In the genomic region with DNA sequence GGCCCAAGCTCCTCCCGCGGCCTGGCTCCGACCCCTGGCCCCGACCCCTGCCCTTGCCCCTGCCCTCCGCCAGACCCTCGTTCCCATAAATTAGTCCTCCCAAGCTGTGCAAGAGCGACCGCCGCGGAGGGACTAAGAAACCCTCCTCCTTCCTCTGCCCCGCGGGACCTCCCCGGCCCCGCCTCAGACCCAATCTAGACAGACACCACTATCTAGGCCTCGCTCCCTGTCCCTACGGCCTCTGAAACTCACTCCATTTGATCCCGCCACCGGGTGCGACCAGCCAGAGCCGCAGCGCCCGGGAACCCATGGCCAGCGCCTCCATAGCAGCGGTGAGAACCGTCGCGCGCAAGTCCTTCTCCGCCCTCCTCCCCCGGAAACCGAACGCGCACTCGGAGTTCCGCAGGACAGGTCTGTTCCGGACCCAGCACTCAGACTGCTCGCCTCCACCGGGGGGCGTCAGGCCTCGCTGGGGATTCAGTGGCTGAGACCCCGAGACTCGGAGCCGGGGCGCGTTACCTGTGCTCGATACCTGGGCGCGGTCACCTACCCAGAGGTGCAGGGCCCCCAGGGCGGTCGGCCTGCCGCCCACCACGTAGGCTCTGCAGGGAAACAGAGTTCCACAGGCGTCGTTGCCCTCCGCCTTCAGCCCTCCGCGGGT, we compare ENCODE assay signal across 1 cellular context.
A peak's percentile ranks its signal among the peaks of the same experiment; 100 is the strongest.
TF ChIP-seq lines count a peak whose summit lies in the region.

A gene (minus strand): TSS at position 331 of the 661 bp plus-strand sequence. CDS start 6 bp downstream, at position 325.

TF ChIP-seq in HepG2, 621 proteins besides CTCF, POLR2A, EP300 and RAD21 (continued from another document and continues in another):
- TF ChIP-seq, protein P1, sequence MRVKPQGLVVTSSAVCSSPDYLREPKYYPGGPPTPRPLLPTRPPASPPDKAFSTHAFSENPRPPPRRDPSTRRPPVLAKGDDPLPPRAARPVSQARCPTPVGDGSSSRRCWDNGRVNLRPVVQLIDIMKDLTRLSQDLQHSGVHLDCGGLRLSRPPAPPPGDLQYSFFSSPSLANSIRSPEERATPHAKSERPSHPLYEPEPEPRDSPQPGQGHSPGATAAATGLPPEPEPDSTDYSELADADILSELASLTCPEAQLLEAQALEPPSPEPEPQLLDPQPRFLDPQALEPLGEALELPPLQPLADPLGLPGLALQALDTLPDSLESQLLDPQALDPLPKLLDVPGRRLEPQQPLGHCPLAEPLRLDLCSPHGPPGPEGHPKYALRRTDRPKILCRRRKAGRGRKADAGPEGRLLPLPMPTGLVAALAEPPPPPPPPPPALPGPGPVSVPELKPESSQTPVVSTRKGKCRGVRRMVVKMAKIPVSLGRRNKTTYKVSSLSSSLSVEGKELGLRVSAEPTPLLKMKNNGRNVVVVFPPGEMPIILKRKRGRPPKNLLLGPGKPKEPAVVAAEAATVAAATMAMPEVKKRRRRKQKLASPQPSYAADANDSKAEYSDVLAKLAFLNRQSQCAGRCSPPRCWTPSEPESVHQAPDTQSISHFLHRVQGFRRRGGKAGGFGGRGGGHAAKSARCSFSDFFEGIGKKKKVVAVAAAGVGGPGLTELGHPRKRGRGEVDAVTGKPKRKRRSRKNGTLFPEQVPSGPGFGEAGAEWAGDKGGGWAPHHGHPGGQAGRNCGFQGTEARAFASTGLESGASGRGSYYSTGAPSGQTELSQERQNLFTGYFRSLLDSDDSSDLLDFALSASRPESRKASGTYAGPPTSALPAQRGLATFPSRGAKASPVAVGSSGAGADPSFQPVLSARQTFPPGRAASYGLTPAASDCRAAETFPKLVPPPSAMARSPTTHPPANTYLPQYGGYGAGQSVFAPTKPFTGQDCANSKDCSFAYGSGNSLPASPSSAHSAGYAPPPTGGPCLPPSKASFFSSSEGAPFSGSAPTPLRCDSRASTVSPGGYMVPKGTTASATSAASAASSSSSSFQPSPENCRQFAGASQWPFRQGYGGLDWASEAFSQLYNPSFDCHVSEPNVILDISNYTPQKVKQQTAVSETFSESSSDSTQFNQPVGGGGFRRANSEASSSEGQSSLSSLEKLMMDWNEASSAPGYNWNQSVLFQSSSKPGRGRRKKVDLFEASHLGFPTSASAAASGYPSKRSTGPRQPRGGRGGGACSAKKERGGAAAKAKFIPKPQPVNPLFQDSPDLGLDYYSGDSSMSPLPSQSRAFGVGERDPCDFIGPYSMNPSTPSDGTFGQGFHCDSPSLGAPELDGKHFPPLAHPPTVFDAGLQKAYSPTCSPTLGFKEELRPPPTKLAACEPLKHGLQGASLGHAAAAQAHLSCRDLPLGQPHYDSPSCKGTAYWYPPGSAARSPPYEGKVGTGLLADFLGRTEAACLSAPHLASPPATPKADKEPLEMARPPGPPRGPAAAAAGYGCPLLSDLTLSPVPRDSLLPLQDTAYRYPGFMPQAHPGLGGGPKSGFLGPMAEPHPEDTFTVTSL (CRISPR knock-in tag; IDR thresholded peaks at IDR 0.05; ENCODE audit: borderline replicate concordance), result no peak
- TF ChIP-seq ZNF225 (CRISPR knock-in tag; IDR thresholded peaks at IDR 0.05) (peak; percentile 96), TBX3 (IDR thresholded peaks at IDR 0.05; ENCODE audit: borderline replicate concordance) (no peak), ZNF619 (CRISPR knock-in tag; IDR thresholded peaks at IDR 0.05) (peak; percentile 82; the same call in 1 of the 2 replicates), ZBTB21 (CRISPR knock-in tag; IDR thresholded peaks at IDR 0.05) (no peak), ZFYVE20 (CRISPR knock-in tag; IDR thresholded peaks at IDR 0.05; ENCODE audit: borderline replicate concordance, low read depth) (no peak), ARNTL (CRISPR knock-in tag; IDR thresholded peaks at IDR 0.05) (no peak), ERF (CRISPR knock-in tag; IDR thresholded peaks at IDR 0.05) (peak; percentile 80; the same call in 1 of the 2 replicates), SCMH1 (CRISPR knock-in tag; IDR thresholded peaks at IDR 0.05; ENCODE audit: borderline replicate concordance) (no peak), ZFP90 (CRISPR knock-in tag; IDR thresholded peaks at IDR 0.05; ENCODE audit: borderline replicate concordance) (peak; percentile 70; the same call in 1 of the 2 replicates), KLF15 (CRISPR knock-in tag; IDR thresholded peaks at IDR 0.05; ENCODE audit: borderline replicate concordance) (0 out of 2 replicates have a peak, but pooled peaks have one; percentile 69), KDM3A (CRISPR knock-in tag; IDR thresholded peaks at IDR 0.05; ENCODE audit: low read depth) (peak; percentile 77), ZFAT (CRISPR knock-in tag; conservative IDR thresholded peaks at IDR 0.05) (no peak), YY1 (IDR thresholded peaks at IDR 0.05; ENCODE audit: insufficient read depth, insufficient replicate concordance, low read depth, low read length) (peak; percentile 91), ZNF350 (CRISPR knock-in tag; IDR thresholded peaks at IDR 0.05; ENCODE audit: borderline replicate concordance, low read depth) (peak; percentile 84), SP4 (CRISPR knock-in tag; IDR thresholded peaks at IDR 0.05) (peak; percentile 84), ZNF672 (CRISPR knock-in tag; IDR thresholded peaks at IDR 0.05) (no peak), HNRNPH1 (optimal IDR thresholded peaks at IDR 0.05; ENCODE audit: low read depth, low read length) (no peak), BRCA1 (CRISPR knock-in tag; IDR thresholded peaks at IDR 0.05) (no peak), FLYWCH1 (CRISPR knock-in tag; IDR thresholded peaks at IDR 0.05) (no peak), ZNF556 (CRISPR knock-in tag; IDR thresholded peaks at IDR 0.05; ENCODE audit: borderline replicate concordance) (peak; percentile 90), ZNF878 (CRISPR knock-in tag; IDR thresholded peaks at IDR 0.05) (peak; percentile 90), ZNF678 (CRISPR knock-in tag; IDR thresholded peaks at IDR 0.05) (no peak), ZNF773 (CRISPR knock-in tag; IDR thresholded peaks at IDR 0.05; ENCODE audit: borderline replicate concordance) (peak; percentile 91; the same call in 1 of the 2 replicates), IKZF1 (IDR thresholded peaks at IDR 0.05) (no peak), ZKSCAN8 (CRISPR knock-in tag; IDR thresholded peaks at IDR 0.05; ENCODE audit: borderline replicate concordance) (peak; percentile 85; the same call in 1 of the 2 replicates)
- TF ChIP-seq, protein P2, sequence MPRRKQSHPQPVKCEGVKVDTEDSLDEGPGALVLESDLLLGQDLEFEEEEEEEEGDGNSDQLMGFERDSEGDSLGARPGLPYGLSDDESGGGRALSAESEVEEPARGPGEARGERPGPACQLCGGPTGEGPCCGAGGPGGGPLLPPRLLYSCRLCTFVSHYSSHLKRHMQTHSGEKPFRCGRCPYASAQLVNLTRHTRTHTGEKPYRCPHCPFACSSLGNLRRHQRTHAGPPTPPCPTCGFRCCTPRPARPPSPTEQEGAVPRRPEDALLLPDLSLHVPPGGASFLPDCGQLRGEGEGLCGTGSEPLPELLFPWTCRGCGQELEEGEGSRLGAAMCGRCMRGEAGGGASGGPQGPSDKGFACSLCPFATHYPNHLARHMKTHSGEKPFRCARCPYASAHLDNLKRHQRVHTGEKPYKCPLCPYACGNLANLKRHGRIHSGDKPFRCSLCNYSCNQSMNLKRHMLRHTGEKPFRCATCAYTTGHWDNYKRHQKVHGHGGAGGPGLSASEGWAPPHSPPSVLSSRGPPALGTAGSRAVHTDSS (CRISPR knock-in tag; conservative IDR thresholded peaks at IDR 0.05), result 0 out of 2 replicates have a peak, but pooled peaks have one; percentile 45
- TF ChIP-seq, protein P3, sequence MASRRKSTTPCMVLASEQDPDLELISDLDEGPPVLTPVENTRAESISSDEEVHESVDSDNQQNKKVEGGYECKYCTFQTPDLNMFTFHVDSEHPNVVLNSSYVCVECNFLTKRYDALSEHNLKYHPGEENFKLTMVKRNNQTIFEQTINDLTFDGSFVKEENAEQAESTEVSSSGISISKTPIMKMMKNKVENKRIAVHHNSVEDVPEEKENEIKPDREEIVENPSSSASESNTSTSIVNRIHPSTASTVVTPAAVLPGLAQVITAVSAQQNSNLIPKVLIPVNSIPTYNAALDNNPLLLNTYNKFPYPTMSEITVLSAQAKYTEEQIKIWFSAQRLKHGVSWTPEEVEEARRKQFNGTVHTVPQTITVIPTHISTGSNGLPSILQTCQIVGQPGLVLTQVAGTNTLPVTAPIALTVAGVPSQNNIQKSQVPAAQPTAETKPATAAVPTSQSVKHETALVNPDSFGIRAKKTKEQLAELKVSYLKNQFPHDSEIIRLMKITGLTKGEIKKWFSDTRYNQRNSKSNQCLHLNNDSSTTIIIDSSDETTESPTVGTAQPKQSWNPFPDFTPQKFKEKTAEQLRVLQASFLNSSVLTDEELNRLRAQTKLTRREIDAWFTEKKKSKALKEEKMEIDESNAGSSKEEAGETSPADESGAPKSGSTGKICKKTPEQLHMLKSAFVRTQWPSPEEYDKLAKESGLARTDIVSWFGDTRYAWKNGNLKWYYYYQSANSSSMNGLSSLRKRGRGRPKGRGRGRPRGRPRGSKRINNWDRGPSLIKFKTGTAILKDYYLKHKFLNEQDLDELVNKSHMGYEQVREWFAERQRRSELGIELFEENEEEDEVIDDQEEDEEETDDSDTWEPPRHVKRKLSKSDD (CRISPR knock-in tag; IDR thresholded peaks at IDR 0.05; ENCODE audit: low read depth), result peak; percentile 89; the same call in 1 of the 2 replicates
- TF ChIP-seq, protein P4, sequence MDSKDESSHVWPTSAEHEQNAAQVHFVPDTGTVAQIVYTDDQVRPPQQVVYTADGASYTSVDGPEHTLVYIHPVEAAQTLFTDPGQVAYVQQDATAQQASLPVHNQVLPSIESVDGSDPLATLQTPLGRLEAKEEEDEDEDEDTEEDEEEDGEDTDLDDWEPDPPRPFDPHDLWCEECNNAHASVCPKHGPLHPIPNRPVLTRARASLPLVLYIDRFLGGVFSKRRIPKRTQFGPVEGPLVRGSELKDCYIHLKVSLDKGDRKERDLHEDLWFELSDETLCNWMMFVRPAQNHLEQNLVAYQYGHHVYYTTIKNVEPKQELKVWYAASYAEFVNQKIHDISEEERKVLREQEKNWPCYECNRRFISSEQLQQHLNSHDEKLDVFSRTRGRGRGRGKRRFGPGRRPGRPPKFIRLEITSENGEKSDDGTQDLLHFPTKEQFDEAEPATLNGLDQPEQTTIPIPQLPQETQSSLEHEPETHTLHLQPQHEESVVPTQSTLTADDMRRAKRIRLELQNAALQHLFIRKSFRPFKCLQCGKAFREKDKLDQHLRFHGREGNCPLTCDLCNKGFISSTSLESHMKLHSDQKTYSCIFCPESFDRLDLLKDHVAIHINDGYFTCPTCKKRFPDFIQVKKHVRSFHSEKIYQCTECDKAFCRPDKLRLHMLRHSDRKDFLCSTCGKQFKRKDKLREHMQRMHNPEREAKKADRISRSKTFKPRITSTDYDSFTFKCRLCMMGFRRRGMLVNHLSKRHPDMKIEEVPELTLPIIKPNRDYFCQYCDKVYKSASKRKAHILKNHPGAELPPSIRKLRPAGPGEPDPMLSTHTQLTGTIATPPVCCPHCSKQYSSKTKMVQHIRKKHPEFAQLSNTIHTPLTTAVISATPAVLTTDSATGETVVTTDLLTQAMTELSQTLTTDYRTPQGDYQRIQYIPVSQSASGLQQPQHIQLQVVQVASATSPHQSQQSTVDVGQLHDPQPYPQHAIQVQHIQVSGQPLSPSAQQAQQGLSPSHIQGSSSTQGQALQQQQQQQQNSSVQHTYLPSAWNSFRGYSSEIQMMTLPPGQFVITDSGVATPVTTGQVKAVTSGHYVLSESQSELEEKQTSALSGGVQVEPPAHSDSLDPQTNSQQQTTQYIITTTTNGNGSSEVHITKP (CRISPR knock-in tag; IDR thresholded peaks at IDR 0.05; ENCODE audit: low read depth), result peak; percentile 62; the same call in 1 of the 2 replicates
- TF ChIP-seq, protein P5, sequence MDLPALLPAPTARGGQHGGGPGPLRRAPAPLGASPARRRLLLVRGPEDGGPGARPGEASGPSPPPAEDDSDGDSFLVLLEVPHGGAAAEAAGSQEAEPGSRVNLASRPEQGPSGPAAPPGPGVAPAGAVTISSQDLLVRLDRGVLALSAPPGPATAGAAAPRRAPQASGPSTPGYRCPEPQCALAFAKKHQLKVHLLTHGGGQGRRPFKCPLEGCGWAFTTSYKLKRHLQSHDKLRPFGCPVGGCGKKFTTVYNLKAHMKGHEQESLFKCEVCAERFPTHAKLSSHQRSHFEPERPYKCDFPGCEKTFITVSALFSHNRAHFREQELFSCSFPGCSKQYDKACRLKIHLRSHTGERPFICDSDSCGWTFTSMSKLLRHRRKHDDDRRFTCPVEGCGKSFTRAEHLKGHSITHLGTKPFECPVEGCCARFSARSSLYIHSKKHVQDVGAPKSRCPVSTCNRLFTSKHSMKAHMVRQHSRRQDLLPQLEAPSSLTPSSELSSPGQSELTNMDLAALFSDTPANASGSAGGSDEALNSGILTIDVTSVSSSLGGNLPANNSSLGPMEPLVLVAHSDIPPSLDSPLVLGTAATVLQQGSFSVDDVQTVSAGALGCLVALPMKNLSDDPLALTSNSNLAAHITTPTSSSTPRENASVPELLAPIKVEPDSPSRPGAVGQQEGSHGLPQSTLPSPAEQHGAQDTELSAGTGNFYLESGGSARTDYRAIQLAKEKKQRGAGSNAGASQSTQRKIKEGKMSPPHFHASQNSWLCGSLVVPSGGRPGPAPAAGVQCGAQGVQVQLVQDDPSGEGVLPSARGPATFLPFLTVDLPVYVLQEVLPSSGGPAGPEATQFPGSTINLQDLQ (CRISPR knock-in tag; IDR thresholded peaks at IDR 0.05), result no peak
- TF ChIP-seq, protein P6, sequence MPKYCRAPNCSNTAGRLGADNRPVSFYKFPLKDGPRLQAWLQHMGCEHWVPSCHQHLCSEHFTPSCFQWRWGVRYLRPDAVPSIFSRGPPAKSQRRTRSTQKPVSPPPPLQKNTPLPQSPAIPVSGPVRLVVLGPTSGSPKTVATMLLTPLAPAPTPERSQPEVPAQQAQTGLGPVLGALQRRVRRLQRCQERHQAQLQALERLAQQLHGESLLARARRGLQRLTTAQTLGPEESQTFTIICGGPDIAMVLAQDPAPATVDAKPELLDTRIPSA (CRISPR knock-in tag; IDR thresholded peaks at IDR 0.05; ENCODE audit: borderline replicate concordance), result no peak
- TF ChIP-seq, protein P7, sequence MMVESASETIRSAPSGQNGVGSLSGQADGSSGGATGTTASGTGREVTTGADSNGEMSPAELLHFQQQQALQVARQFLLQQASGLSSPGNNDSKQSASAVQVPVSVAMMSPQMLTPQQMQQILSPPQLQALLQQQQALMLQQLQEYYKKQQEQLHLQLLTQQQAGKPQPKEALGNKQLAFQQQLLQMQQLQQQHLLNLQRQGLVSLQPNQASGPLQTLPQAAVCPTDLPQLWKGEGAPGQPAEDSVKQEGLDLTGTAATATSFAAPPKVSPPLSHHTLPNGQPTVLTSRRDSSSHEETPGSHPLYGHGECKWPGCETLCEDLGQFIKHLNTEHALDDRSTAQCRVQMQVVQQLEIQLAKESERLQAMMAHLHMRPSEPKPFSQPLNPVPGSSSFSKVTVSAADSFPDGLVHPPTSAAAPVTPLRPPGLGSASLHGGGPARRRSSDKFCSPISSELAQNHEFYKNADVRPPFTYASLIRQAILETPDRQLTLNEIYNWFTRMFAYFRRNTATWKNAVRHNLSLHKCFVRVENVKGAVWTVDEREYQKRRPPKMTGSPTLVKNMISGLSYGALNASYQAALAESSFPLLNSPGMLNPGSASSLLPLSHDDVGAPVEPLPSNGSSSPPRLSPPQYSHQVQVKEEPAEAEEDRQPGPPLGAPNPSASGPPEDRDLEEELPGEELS (CRISPR knock-in tag; IDR thresholded peaks at IDR 0.05), result peak; percentile 51
- TF ChIP-seq, protein P8, sequence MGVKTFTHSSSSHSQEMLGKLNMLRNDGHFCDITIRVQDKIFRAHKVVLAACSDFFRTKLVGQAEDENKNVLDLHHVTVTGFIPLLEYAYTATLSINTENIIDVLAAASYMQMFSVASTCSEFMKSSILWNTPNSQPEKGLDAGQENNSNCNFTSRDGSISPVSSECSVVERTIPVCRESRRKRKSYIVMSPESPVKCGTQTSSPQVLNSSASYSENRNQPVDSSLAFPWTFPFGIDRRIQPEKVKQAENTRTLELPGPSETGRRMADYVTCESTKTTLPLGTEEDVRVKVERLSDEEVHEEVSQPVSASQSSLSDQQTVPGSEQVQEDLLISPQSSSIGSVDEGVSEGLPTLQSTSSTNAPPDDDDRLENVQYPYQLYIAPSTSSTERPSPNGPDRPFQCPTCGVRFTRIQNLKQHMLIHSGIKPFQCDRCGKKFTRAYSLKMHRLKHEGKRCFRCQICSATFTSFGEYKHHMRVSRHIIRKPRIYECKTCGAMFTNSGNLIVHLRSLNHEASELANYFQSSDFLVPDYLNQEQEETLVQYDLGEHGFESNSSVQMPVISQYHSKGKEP (CRISPR knock-in tag; IDR thresholded peaks at IDR 0.05), result peak; percentile 65; the same call in 1 of the 2 replicates
